33 cellular contexts compared by ENCODE assay signal in the genomic region with DNA sequence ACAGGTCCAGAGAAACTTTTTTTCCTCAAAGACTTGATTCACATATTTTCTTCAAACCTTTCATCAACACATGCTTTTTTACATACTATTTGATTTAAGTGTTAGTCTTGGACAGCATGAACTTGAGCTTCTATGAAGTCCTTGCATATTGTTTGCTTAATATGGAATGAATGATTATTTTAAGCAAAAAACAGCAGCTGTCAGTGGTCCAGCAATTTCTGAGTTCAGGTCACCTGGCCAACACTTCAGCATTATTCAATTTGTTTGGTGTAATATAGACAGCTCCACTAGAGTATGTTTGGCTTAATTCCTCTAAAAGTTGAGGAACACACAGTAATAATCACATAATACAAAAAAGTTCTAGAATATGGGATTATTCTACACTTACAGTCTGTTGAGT.
"Had no signal": no experiment of that assay in that cellular context is flagged by ENCODE, and none has a peak within 500 bp of the region (broad histone marks: within the 10 kb centered on the region; RNA-seq: fewer than 3 reads in every experiment).

No MANE protein-coding gene starts in this region.

- H3K27ac ChIP-seq: adrenal gland, ascending aorta, brain microvascular endothelial cell, breast epithelium, cardiac muscle cell had no signal

- H3K36me3 ChIP-seq: adrenal gland, ascending aorta, brain microvascular endothelial cell, breast epithelium, cardiac muscle cell had no signal

- FAIRE-seq: astrocyte, bronchial epithelial cell had no signal

- DNase-seq: activated effector memory CD4-positive, alpha-beta T cell treated with anti-CD3 and anti-CD28 coated beads, Interleukin-2, amount 50 U/mL, for 16 hours; activated effector memory CD4-positive, alpha-beta T cell treated with Interleukin-2 at 50 U/mL for 16 hours; activated gamma-delta T cell; activated gamma-delta T cell treated with Interleukin-2 at 50 U/mL for 16 hours; activated naive CD4-positive, alpha-beta T cell; activated naive CD4-positive, alpha-beta T cell treated with anti-CD3 and anti-CD28 coated beads for 36 hours; activated naive CD4-positive, alpha-beta T cell treated with anti-CD3 and anti-CD28 coated beads, Interleukin-2, amount 10 ng/mL, durations not matched to agents 7 days and 5 days; activated naive CD4-positive, alpha-beta T cell treated with anti-CD3 and anti-CD28 coated beads, Interleukin-2, amount 50 U/mL, for 16 hours; activated naive CD4-positive, alpha-beta T cell treated with Interleukin-2 at 50 U/mL for 16 hours; activated naive CD8-positive, alpha-beta T cell treated with anti-CD3 and anti-CD28 coated beads for 36 hours; activated naive CD8-positive, alpha-beta T cell treated with anti-CD3 and anti-CD28 coated beads, Interleukin-2, amount 10 ng/mL, durations not matched to agents 7 days and 5 days; activated naive CD8-positive, alpha-beta T cell treated with anti-CD3 and anti-CD28 coated beads, Interleukin-2, amount 50 U/mL, for 24 hours; activated T-cell treated with anti-CD3 and anti-CD28 coated beads, Interleukin-2, amount 50 U/mL, for 1 hour; activated T-cell treated with anti-CD3 and anti-CD28 coated beads, Interleukin-2, amount 50 U/mL, for 24 hours; activated T-cell treated with anti-CD3 and anti-CD28 coated beads, Interleukin-2, amount 50 U/mL, for 4 hours; activated T-cell treated with anti-CD3 and anti-CD28 coated beads, Interleukin-2, amount 50 U/mL, for 48 hours; activated T-cell treated with anti-CD3 and anti-CD28 coated beads, Interleukin-2, amount 50 U/mL, for 72 hours; adrenal gland; amniotic stem cell; amygdala; anterior cingulate cortex; aorta; brain microvascular endothelial cell; caudate nucleus; central memory CD4-positive, alpha-beta T cell; cerebellar nuclear complex had no signal

- H3K4me3 ChIP-seq: adrenal gland, ascending aorta, breast epithelium, cardiac muscle cell had no signal

- H3K9me3 ChIP-seq: adrenal gland, ascending aorta, breast epithelium had no signal

- H3K27me3 ChIP-seq: ascending aorta, brain microvascular endothelial cell, breast epithelium, cardiac muscle cell had no signal

- ATAC-seq: activated naive CD4-positive, alpha-beta T cell treated with anti-CD3 and anti-CD28 coated beads, Interleukin-2, amount 50 U/mL, for 72 hours; activated naive CD8-positive, alpha-beta T cell treated with anti-CD3 and anti-CD28 coated beads, Interleukin-2, amount 50 U/mL, for 24 hours; activated T-cell treated with anti-CD3 and anti-CD28 coated beads, Interleukin-2, amount 50 U/mL, for 4 hours; activated T-cell treated with anti-CD3 and anti-CD28 coated beads, Interleukin-2, amount 50 U/mL, for 72 hours; activated T-helper 17 cell treated with anti-CD3 and anti-CD28 coated beads, Interleukin-2, amount 50 U/mL, for 72 hours had no signal

- H3K4me1 ChIP-seq: adrenal gland, ascending aorta, breast epithelium had no signal
